12 cellular contexts compared by ENCODE assay signal in genomic region chr7:134636008-134636449, GRCh38. TPM values are rescaled to one million over a fixed set of nuclear protein-coding genes. Genes with fewer than 3 reads are reported as not detected.
DNase-seq lines count a peak whose midpoint lies in the region; ATAC-seq, FAIRE-seq and TF ChIP-seq lines count a peak whose summit lies in the region.
"Had no signal": no experiment of that assay in that cellular context is flagged by ENCODE, and none has a peak within 500 bp of the region (broad histone marks: within the 10 kb centered on the region; RNA-seq: fewer than 3 reads in every experiment).

No MANE protein-coding gene starts in this region.

- no peaks in the 10 kb centered on the region for H3K9me1 ChIP-seq in K562 (ENCODE audit: control insufficient read depth, insufficient read depth, low read length)

- no peaks in the 10 kb centered on the region for H3K36me3 Mint-ChIP-seq in activated naive CD4-positive, alpha-beta T cell treated with anti-CD3 and anti-CD28 coated beads for 36 hours (ENCODE audit: low read depth)
- H3K36me3 Mint-ChIP-seq: naive B cell had no signal

- no peak for FAIRE-seq in K562 (lab: Jason Lieb, UNC)

- TF ChIP-seq EP300 in K562 (IDR thresholded peaks at IDR 0.05; ENCODE audit: low read length) (no peak), upper lobe of left lung (IDR thresholded peaks at IDR 0.05) (peak in 1 of 4 donors; percentile 71), SK-N-SH (IDR thresholded peaks at IDR 0.05; ENCODE audit: borderline replicate concordance in 1 of 2, low read depth in 1 of 2, low read length in 1 of 2) (no peak)

- H3K27ac ChIP-seq in K562 (ENCODE audit: extremely low read depth, low read depth, low read length): no peak overlapping the region
- H3K27ac ChIP-seq in upper lobe of left lung: peak overlapping the region; percentile 13 to 50 (median 31)
- no peak overlapping the region for H3K27ac ChIP-seq in SK-N-SH (ENCODE audit: low read depth in 2 of 2, low read length in 1 of 2)
- no peak overlapping the region for H3K27ac ChIP-seq in right atrium auricular region
- H3K27ac ChIP-seq: dorsolateral prefrontal cortex had no signal

- H3K4me1 ChIP-seq in K562 (replicated peaks in 1 of 2; ENCODE audit: control insufficient read depth in 2 of 2, insufficient read depth in 2 of 2, low read length in 2 of 2): peaks cover 0 to 16% of the 10 kb centered on the region in 2 experiments; a peak in 2 of 5 replicates
- peaks cover 26 to 34% (median 32%) of the 10 kb centered on the region in 4 donors for H3K4me1 ChIP-seq in upper lobe of left lung
- H3K4me1 ChIP-seq in SK-N-SH (ENCODE audit: control insufficient read depth in 1 of 2, insufficient read depth in 2 of 2, low read depth in 1 of 2, low read length in 1 of 2): no peaks in the 10 kb centered on the region
- H3K4me1 ChIP-seq in right atrium auricular region: no peaks in the 10 kb centered on the region
- H3K4me1 ChIP-seq: BE2C had no signal

- H4K20me1 ChIP-seq in K562 (replicated peaks; ENCODE audit: control insufficient read depth, insufficient read depth, low read length): no peaks in the 10 kb centered on the region
- no peaks in the 10 kb centered on the region for H4K20me1 ChIP-seq in SK-N-SH (ENCODE audit: insufficient read depth)

- H3K4me2 ChIP-seq in K562 (ENCODE audit: insufficient read depth, low read length) (peak overlapping the region; percentile 20), SK-N-SH (no peak overlapping the region)

- CTCF ChIA-PET in activated naive CD4-positive, alpha-beta T cell treated with anti-CD3 and anti-CD28 coated beads for 36 hours (lab: Charles Lee): interaction anchor here (0.6 to 7.5 kb wide), 10 partner anchors 9 to 318 kb away, joined by 3 to 88 read pairs (median 6); no protein-coding TSS in a partner anchor
- CTCF ChIA-PET in K562 (lab: Yijun Ruan, JAX; ENCODE audit: low intra/inter-chr PET ratio): interaction anchor here (4.6 kb wide), 1 partner anchor 318 kb away, joined by 35 read pairs; no protein-coding TSS in a partner anchor
- CTCF ChIA-PET in SK-N-SH (lab: Yijun Ruan, JAX): interaction anchor here (0.8 to 6.1 kb wide), 5 partner anchors 11 to 318 kb away, joined by 3 to 64 read pairs (median 9); partner anchors contain the start of gene BPGM

- H3K9ac ChIP-seq in K562 (ENCODE audit: insufficient read depth in 1 of 2, low read depth in 2 of 2, low read length in 2 of 2) (no peak overlapping the region), SK-N-SH (no peak overlapping the region)

- TF ChIP-seq RAD21 in K562 (CRISPR knock-in tag; conservative IDR thresholded peaks at IDR 0.05 in 1 of 2, IDR thresholded peaks at IDR 0.05 in 1 of 2) (no peak), SK-N-SH (IDR thresholded peaks at IDR 0.05; ENCODE audit: low read length) (no peak)

- BruUV-seq in K562 (replicated peaks; lab: Mats Ljungman, UMichigan): no TSS peak

- peak overlapping the region; percentile 43 for H3K27ac Mint-ChIP-seq in activated naive CD4-positive, alpha-beta T cell treated with anti-CD3 and anti-CD28 coated beads for 36 hours
- H3K27ac Mint-ChIP-seq: naive B cell had no signal

- no peaks in the 10 kb centered on the region for H3K9me2 ChIP-seq in SK-N-SH

- H3K27me3 ChIP-seq in K562 (ENCODE audit: control insufficient read depth in 2 of 2, insufficient read depth in 2 of 2, low read length in 2 of 2) (no peaks in the 10 kb centered on the region), upper lobe of left lung (no peaks in the 10 kb centered on the region), SK-N-SH (ENCODE audit: insufficient read depth) (no peaks in the 10 kb centered on the region), right atrium auricular region (no peaks in the 10 kb centered on the region)
- H3K27me3 ChIP-seq: dorsolateral prefrontal cortex had no signal

- peaks cover 42% of the 10 kb centered on the region for H3K4me1 Mint-ChIP-seq in activated naive CD4-positive, alpha-beta T cell treated with anti-CD3 and anti-CD28 coated beads for 36 hours (ENCODE audit: low read depth)

- TF ChIP-seq POLR2A in K562 (conservative IDR thresholded peaks at IDR 0.05) (no peak), upper lobe of left lung (IDR thresholded peaks at IDR 0.05) (no peak)

- H3K4me3 ChIP-seq in K562: no peak overlapping the region
- H3K4me3 ChIP-seq in upper lobe of left lung: no peak overlapping the region
- no peak overlapping the region for H3K4me3 ChIP-seq in SK-N-SH (ENCODE audit: low read depth in 2 of 2, low read length in 1 of 2)
- no peak overlapping the region for H3K4me3 ChIP-seq in right atrium auricular region
- H3K4me3 ChIP-seq: dorsolateral prefrontal cortex had no signal

- H3K36me3 ChIP-seq in K562 (ENCODE audit: control insufficient read depth, insufficient read depth, low read length) (no peaks in the 10 kb centered on the region), upper lobe of left lung (no peaks in the 10 kb centered on the region), SK-N-SH (replicated peaks in 1 of 2; ENCODE audit: control insufficient read depth in 1 of 2, insufficient read depth in 2 of 2, low read length in 1 of 2) (no peaks in the 10 kb centered on the region), right atrium auricular region (no peaks in the 10 kb centered on the region)
- H3K36me3 ChIP-seq: BE2C had no signal

- no peak for TF ChIP-seq CTCF in K562 (IDR thresholded peaks at IDR 0.05 in 2 of 3, conservative IDR thresholded peaks at IDR 0.05 in 1 of 3; ENCODE audit: insufficient read depth in 2 of 3, low read depth in 1 of 3, low read length in 3 of 3)
- TF ChIP-seq CTCF in upper lobe of left lung (IDR thresholded peaks at IDR 0.05): no peak
- no peak for TF ChIP-seq CTCF in SK-N-SH (IDR thresholded peaks at IDR 0.05)
- TF ChIP-seq CTCF in right atrium auricular region (IDR thresholded peaks at IDR 0.05): no peak

- WGBS in K562 (ENCODE audit: insufficient coverage, low coverage, missing lambda C conversion rate): 0% methylated on average over 2 of the region's 2 CpGs
- WGBS in upper lobe of left lung, 2 donors: 5 to 12% methylated on average over 2 of the region's 2 CpGs
- 51% methylated on average over 2 of the region's 2 CpGs for WGBS in SK-N-SH (ENCODE audit: low lambda C conversion rate)

- H3K9me3 ChIP-seq in K562 (replicated peaks; ENCODE audit: control insufficient read depth, insufficient read depth, low read depth, low read length) (no peaks in the 10 kb centered on the region), upper lobe of left lung (no peaks in the 10 kb centered on the region), SK-N-SH (no peaks in the 10 kb centered on the region), right atrium auricular region (no peaks in the 10 kb centered on the region)
- H3K9me3 ChIP-seq: BE2C had no signal

- H3K9me3 Mint-ChIP-seq in activated naive CD4-positive, alpha-beta T cell treated with anti-CD3 and anti-CD28 coated beads for 36 hours: no peaks in the 10 kb centered on the region
- H3K9me3 Mint-ChIP-seq: naive B cell had no signal

- H3K27me3 Mint-ChIP-seq in activated naive CD4-positive, alpha-beta T cell treated with anti-CD3 and anti-CD28 coated beads for 36 hours (ENCODE audit: low read depth): no peaks in the 10 kb centered on the region

- ATAC-seq in HG03097 (IDR thresholded peaks at IDR 0.05; ENCODE audit: low FRiP score, unreplicated experiment) (peak; percentile 57), K562 (no peak), upper lobe of left lung (ENCODE audit: low FRiP score in 2 of 2) (no peak)

- intact Hi-C loops in activated naive CD4-positive, alpha-beta T cell treated with anti-CD3 and anti-CD28 coated beads for 36 hours (cut with micrococcal nuclease): loop anchor here (1.0 to 2.0 kb wide), 4 partner anchors 10 to 351 kb away; partner anchors contain the start of genes AGBL3 and BPGM
- intact Hi-C loops in K562 (cut with micrococcal nuclease): no loop called here

- H3F3A ChIP-seq in SK-N-SH (replicated peaks; ENCODE audit: insufficient read depth): no peaks in the 10 kb centered on the region

- H3K79me2 ChIP-seq in K562 (ENCODE audit: control insufficient read depth, insufficient read depth, low read length) (no peaks in the 10 kb centered on the region), SK-N-SH (ENCODE audit: insufficient read depth) (no peaks in the 10 kb centered on the region)

- no peak for DNase-seq in activated naive CD4-positive, alpha-beta T cell treated with anti-CD3 and anti-CD28 coated beads for 36 hours
- DNase-seq in activated naive CD4-positive, alpha-beta T cell treated with Interleukin-2 at 50 U/mL for 16 hours: no peak
- no peak for DNase-seq in K562 (ENCODE audit: extremely low read depth in 1 of 4, low spot score in 3 of 4)
- DNase-seq in upper lobe of left lung: no peak
- DNase-seq in epidermal melanocyte (ENCODE audit: insufficient read length, low spot score): no peak
- no peak for DNase-seq in SK-N-SH
- no peak for DNase-seq in right atrium auricular region (ENCODE audit: low spot score)
- DNase-seq: BE2C; dorsolateral prefrontal cortex; naive B cell; stimulated activated naive CD4-positive, alpha-beta T cell treated with Interleukin-2 at 50 U/mL for 16 hours had no signal

- H2AFZ ChIP-seq in K562 (ENCODE audit: low read depth, low read length): no peak overlapping the region
- no peak overlapping the region for H2AFZ ChIP-seq in SK-N-SH (ENCODE audit: low read depth)

- H3K4me3 Mint-ChIP-seq in activated naive CD4-positive, alpha-beta T cell treated with anti-CD3 and anti-CD28 coated beads for 36 hours: no peak overlapping the region
- H3K4me3 Mint-ChIP-seq: naive B cell had no signal

- POLR2A ChIA-PET in K562 (lab: Yijun Ruan, JAX): interaction anchor here (0.5 to 4.6 kb wide), 7 partner anchors 9 to 1049 kb away, joined by 3 to 30 read pairs (median 3); partner anchors contain the start of gene BPGM
- POLR2A ChIA-PET in SK-N-SH (lab: Yijun Ruan, JAX): interaction anchor here (0.6 kb wide), 1 partner anchor 23 kb away, joined by 3 read pairs; no protein-coding TSS in a partner anchor

- in situ Hi-C loops in K562 (cut with MboI): no loop called here

RNA-seq across cellular contexts. Expression of gene BPGM, which starts 10.6 kb away (rescaled TPM):
- 10 to 100 TPM; 13.9 to 14.2 TPM for total RNA-seq in activated naive CD4-positive, alpha-beta T cell treated with anti-CD3 and anti-CD28 coated beads for 36 hours
- 11.3 and 14.7 TPM in 2 replicates for total RNA-seq in K562 (2011; cell fraction: chromatin; rRNA removed; ENCODE audit: low replicate concordance)
- 5.7 and 7.1 TPM in 2 replicates for total RNA-seq in K562 (2011; cell fraction: nucleolus; rRNA removed)
- total RNA-seq in K562 (2011; cell fraction: nucleoplasm; rRNA removed): 7.7 and 8.3 TPM in 2 replicates
- total RNA-seq in K562 (2014; rRNA removed): 16.2 and 17.1 TPM in 2 replicates
- total RNA-seq in K562 (2014; rRNA removed; fragmentation: Illumina TruSeq; extraction: Trizol): 21.2 and 22.3 TPM in 2 replicates
- total RNA-seq in K562 (2015; rRNA removed; fragmentation: Illumina TruSeq; extraction: Trizol): 16.3 and 17.7 TPM in 2 replicates
- 14.1 and 15.7 TPM in 2 replicates for total RNA-seq in K562 (2021)
- 18.0 and 24.1 TPM in 2 replicates for polyA plus RNA-seq in K562 (2011; rRNA removed)
- 6.4 and 13.1 TPM in 2 replicates for polyA plus RNA-seq in K562 (2011; cell fraction: cytosol; rRNA removed)
- 3.6 and 6.0 TPM in 2 replicates for polyA plus RNA-seq in K562 (2011; cell fraction: nucleus; rRNA removed)
- 12.3 and 13.9 TPM in 2 replicates for polyA plus RNA-seq in K562 (2012)
- polyA plus RNA-seq in K562 (2014; fragmentation: Illumina TruSeq; extraction: Trizol): 23.3 and 25.3 TPM in 2 replicates
- polyA plus RNA-seq in K562 (2014; fragmentation: Nextera tagmentation; extraction: Ambion mirVana): 10 to 100 TPM; 33.0 to 46.1 TPM
- polyA plus RNA-seq in K562 (2014; rRNA removed): 17.0 and 20.3 TPM in 2 replicates
- 18.3 and 19.4 TPM in 2 replicates for polyA minus RNA-seq in K562 (2011; rRNA and poly(A)+ RNA removed)
- 3.6 and 6.2 TPM in 2 replicates for polyA minus RNA-seq in K562 (2011; cell fraction: cytosol; rRNA and poly(A)+ RNA removed)
- 4.3 and 6.8 TPM in 2 replicates for polyA minus RNA-seq in K562 (2011; cell fraction: nucleus; rRNA and poly(A)+ RNA removed)
- 10 to 100 TPM in 5 of 6 donors, 1 to 10 TPM in 1; 9.5 to 30.7 (median 14.3) TPM for total RNA-seq in upper lobe of left lung
- 12.4 and 17.4 TPM in 2 replicates for polyA plus RNA-seq in SK-N-SH (2012; rRNA removed)
- 20.2 and 28.4 TPM in 2 replicates for polyA plus RNA-seq in SK-N-SH (2012; cell fraction: cytosol; rRNA removed)
- polyA plus RNA-seq in SK-N-SH (2012; cell fraction: nucleus; rRNA removed): 4.7 and 7.0 TPM in 2 replicates
- total RNA-seq in right atrium auricular region: 10 to 100 TPM; 12.5 to 16.7 TPM

Comparison
In these comparisons a context has a peak if more than half of its experiments do, and no peak if none do; other contexts are left out.
1. H3K27ac ChIP-seq: peak in upper lobe of left lung (4 of 4); none in K562 (single experiment), SK-N-SH (0 of 2) and right atrium auricular region (0 of 2).